8 cellular contexts compared by ENCODE assay signal in the genomic region with DNA sequence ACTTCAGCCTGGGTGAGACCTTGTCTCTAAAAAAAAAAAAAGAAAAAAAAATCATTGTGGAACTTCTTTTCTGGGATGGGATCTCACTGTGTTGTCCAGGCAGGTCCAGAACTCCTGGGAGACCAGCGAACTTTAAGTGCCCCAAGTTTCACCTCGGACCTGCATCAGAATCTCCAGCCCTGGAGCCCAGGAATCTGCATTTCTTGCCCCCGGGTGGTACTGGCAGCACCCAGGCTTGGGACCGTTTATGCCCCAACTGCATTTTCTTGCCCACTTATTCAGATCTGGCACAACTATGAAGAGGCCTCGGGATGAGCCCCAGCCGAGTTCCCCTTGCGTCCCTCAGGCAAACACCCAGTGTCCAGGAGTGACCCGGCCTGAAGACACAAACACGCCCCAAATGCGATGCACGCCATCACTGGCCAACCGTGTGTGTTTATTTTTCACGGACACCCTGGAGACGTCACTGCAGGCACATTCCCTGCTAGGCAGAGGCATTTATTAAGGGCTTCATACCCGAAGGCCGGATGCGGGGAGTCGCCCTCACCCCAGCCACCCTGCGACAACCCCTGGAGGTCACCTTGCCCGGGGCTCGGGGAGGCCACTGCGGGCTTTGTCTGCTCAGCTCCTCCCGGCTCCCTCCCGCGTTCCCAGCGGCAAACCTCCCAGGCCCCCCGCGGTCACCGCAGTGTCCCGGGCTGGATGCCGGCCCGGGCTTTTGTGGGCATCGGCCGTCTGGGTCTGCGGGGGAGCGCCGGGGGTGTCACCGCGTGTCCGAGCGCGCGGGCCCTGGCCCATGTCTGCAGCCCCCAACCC. TPM values are rescaled to one million over a fixed set of nuclear protein-coding genes. Genes with fewer than 3 reads are reported as not detected.
DNase-seq lines count a peak whose midpoint lies in the region; ATAC-seq, FAIRE-seq and TF ChIP-seq lines count a peak whose summit lies in the region.

No MANE protein-coding gene starts in this region.

- no peak for FAIRE-seq in HepG2 (lab: Jason Lieb, UNC)

- WGBS in HepG2 (ENCODE audit: low lambda C conversion rate) = 10% methylated on average over 26 of the region's 43 CpGs
- 6 to 15% methylated on average over 9 to 25 of the region's 43 CpGs for WGBS in thyroid gland, 2 donors

- no peak overlapping the region for H2AFZ ChIP-seq in HepG2 (ENCODE audit: low read length)

- DNase-seq in NCI-H2081 (lab: John Stamatoyannopoulos, UW) (peak; percentile 38 to 43), NCI-H2081 treated with DMSO at 0.1 percent for 48 hours (lab: John Stamatoyannopoulos, UW) (no peak), OCI-M1 (lab: John Stamatoyannopoulos, UW) (peak; percentile 66), coronary artery (ENCODE audit: low spot score) (no peak), HepG2 (ENCODE audit: low spot score) (peak; percentile 79), thyroid gland (peak; percentile 80 to 85), GOT3 (lab: John Stamatoyannopoulos, UW) (no peak), NCI-H2196 treated with DMSO at 0.1 percent for 48 hours (lab: John Stamatoyannopoulos, UW; ENCODE audit: unreplicated experiment) (no peak)

- H3K36me3 ChIP-seq in HepG2 (replicated peaks in 1 of 2; ENCODE audit: control insufficient read depth in 1 of 2, insufficient read depth in 2 of 2, low read length in 2 of 2) (peaks cover 0 to 2% of the 10 kb centered on the region in 2 experiments; a peak in 2 of 5 replicates), thyroid gland (no peaks in the 10 kb centered on the region)

- TF ChIP-seq POLR2A in HepG2 (IDR thresholded peaks at IDR 0.05; ENCODE audit: insufficient read depth in 1 of 2, low read depth in 2 of 2, low read length in 2 of 2) (peak; percentile 61 to 83), thyroid gland (IDR thresholded peaks at IDR 0.05) (peak in 1 of 2 donors; percentile 48)

- TF ChIP-seq EP300 in HepG2 (IDR thresholded peaks at IDR 0.05; ENCODE audit: low read depth in 2 of 2, low read length in 2 of 2) (no peak), HepG2 (CRISPR knock-in tag; IDR thresholded peaks at IDR 0.05; ENCODE audit: borderline replicate concordance) (no peak)

- peak overlapping the region; percentile 92 for H3K9ac ChIP-seq in HepG2 (ENCODE audit: insufficient read depth, low read depth, low read length)

- 0 out of 2 replicates have a peak, but pooled peaks cover 7% of the 10 kb centered on the region for H4K20me1 ChIP-seq in HepG2 (ENCODE audit: insufficient read depth, low read length)

- POLR2A ChIA-PET in HepG2 (lab: Yijun Ruan, JAX) = interaction anchor here (0.8 to 2.7 kb wide), 6 partner anchors 9 to 95 kb away, joined by 3 to 19 read pairs (median 4); a partner anchor contains a TSS

- H3K27ac ChIP-seq in coronary artery (peak overlapping the region in 1 of 2 donors; percentile 57), HepG2 (ENCODE audit: extremely low read length, insufficient read depth, low read length) (peak overlapping the region; percentile 94), thyroid gland (peak overlapping the region; percentile 70 to 92 (median 74))

- no peaks in the 10 kb centered on the region for H3K9me3 ChIP-seq in HepG2 (ENCODE audit: low read length)
- H3K9me3 ChIP-seq in thyroid gland = no peaks in the 10 kb centered on the region

- in situ Hi-C loops in HepG2 (cut with HindIII; ENCODE audit: extremely low pct_ligation_motif_present, low pct_unique_long_range_greater_than_20kb) = no loop called here

- intact Hi-C loops in HepG2 (cut with micrococcal nuclease; ENCODE audit: unreplicated experiment) (loop anchor here (10.0 kb wide), 1 partner anchor 123 kb away; a partner anchor contains a TSS), thyroid gland (cut with DNase I) (no loop called here)

- ATAC-seq in HepG2 = peak; percentile 52

- peak overlapping the region; percentile 74 for H3K4me3 ChIP-seq in coronary artery
- peak overlapping the region; percentile 69 to 78 (median 75) for H3K4me3 ChIP-seq in HepG2 (replicated peaks in 1 of 3; ENCODE audit: insufficient read depth in 1 of 3, low read depth in 2 of 3, low read length in 3 of 3)
- peak overlapping the region in 1 of 3 donors; percentile 46 for H3K4me3 ChIP-seq in thyroid gland (replicated peaks in 1 of 3)

- CTCF ChIA-PET in HepG2 (lab: Yijun Ruan, JAX; ENCODE audit: low intra/inter-chr PET ratio, low total read pairs) = no interaction called here

- peak; percentile 35; the same call in 1 of the 2 replicates for TF ChIP-seq RAD21 in HepG2 (CRISPR knock-in tag; IDR thresholded peaks at IDR 0.05)

- TF ChIP-seq CTCF in coronary artery (IDR thresholded peaks at IDR 0.05) = no peak
- TF ChIP-seq CTCF in HepG2 (CRISPR knock-in tag; IDR thresholded peaks at IDR 0.05) = peak; percentile 12; the same call in 1 of the 2 replicates
- no peak for TF ChIP-seq CTCF in thyroid gland (IDR thresholded peaks at IDR 0.05)

- no peaks in the 10 kb centered on the region; a peak in 1 of 5 replicates for H3K27me3 ChIP-seq in HepG2 (ENCODE audit: control insufficient read depth in 1 of 2, insufficient read depth in 2 of 2, low read length in 2 of 2)
- no peaks in the 10 kb centered on the region for H3K27me3 ChIP-seq in thyroid gland

- H3K4me2 ChIP-seq in HepG2 (ENCODE audit: low read depth, low read length) = peak overlapping the region; percentile 89

- TSS peak; percentile 69 for BruUV-seq in HepG2 (replicated peaks; lab: Mats Ljungman, UMichigan)

- H3K4me1 ChIP-seq in HepG2 (ENCODE audit: insufficient read depth, low read length) = peaks cover 74% of the 10 kb centered on the region
- H3K4me1 ChIP-seq in thyroid gland = peaks cover 29 to 49% of the 10 kb centered on the region in 2 donors

- peaks cover 32% of the 10 kb centered on the region for H3K79me2 ChIP-seq in HepG2 (ENCODE audit: insufficient read depth, low read length)

RNA-seq across cellular contexts. Expression of a gene that starts 0.7 kb away (rescaled TPM):
- total RNA-seq in HepG2 (2016; rRNA removed; fragmentation: Illumina TruSeq; extraction: Trizol) (7.6 and 13.3 TPM in 2 replicates), thyroid gland (10 to 100 TPM in 2 of 4 donors, 1 to 10 TPM in 2; 7.0 to 10.9 (median 9.5) TPM)
- 7.4 and 7.6 TPM in 2 replicates for total RNA-seq in HepG2 (2016; cell fraction: cytosol; rRNA removed; fragmentation: Illumina TruSeq; extraction: Trizol; ENCODE audit: low read depth)
- total RNA-seq in HepG2 (2016; cell fraction: insoluble cytoplasmic fraction; rRNA removed; fragmentation: Illumina TruSeq; extraction: Trizol) = 6.9 and 15.0 TPM in 2 replicates
- 13.7 and 13.8 TPM in 2 replicates for total RNA-seq in HepG2 (2016; cell fraction: membrane; rRNA removed; fragmentation: Illumina TruSeq; extraction: Trizol)
- total RNA-seq in HepG2 (2016; cell fraction: nucleus; rRNA removed; fragmentation: Illumina TruSeq; extraction: Trizol) = 16.9 and 26.9 TPM in 2 replicates
- polyA plus RNA-seq in HepG2 (2011; rRNA removed) = 37.5 and 55.7 TPM in 2 replicates
- 29.8 and 35.9 TPM in 2 replicates for polyA plus RNA-seq in HepG2 (2011; cell fraction: cytosol; rRNA removed)
- polyA plus RNA-seq in HepG2 (2011; cell fraction: nucleus; rRNA removed) = 186 and 193 TPM in 2 replicates
- polyA plus RNA-seq in HepG2 (2012) = 30.1 and 41.7 TPM in 2 replicates
- 5.5 and 5.7 TPM in 2 replicates for polyA plus RNA-seq in HepG2 (2016; cell fraction: cytosol; fragmentation: Illumina TruSeq; extraction: Trizol; ENCODE audit: low read depth)
- polyA plus RNA-seq in HepG2 (2016; cell fraction: insoluble cytoplasmic fraction; fragmentation: Illumina TruSeq; extraction: Trizol; ENCODE audit: low read depth) = 9.8 and 12.7 TPM in 2 replicates
- polyA plus RNA-seq in HepG2 (2016; cell fraction: membrane; fragmentation: Illumina TruSeq; extraction: Trizol; ENCODE audit: low read depth) = 11.2 and 11.5 TPM in 2 replicates
- 72.0 and 77.2 TPM in 2 replicates for polyA plus RNA-seq in HepG2 (2016; cell fraction: nucleus; fragmentation: Illumina TruSeq; extraction: Trizol; ENCODE audit: insufficient read depth, low read depth)
- 39.8 and 51.7 TPM in 2 replicates for polyA minus RNA-seq in HepG2 (2011; rRNA and poly(A)+ RNA removed; ENCODE audit: low replicate concordance)
- polyA minus RNA-seq in HepG2 (2011; cell fraction: cytosol; rRNA and poly(A)+ RNA removed) = 21.2 and 22.1 TPM in 2 replicates
- 47.1 and 54.0 TPM in 2 replicates for polyA minus RNA-seq in HepG2 (2011; cell fraction: nucleus; rRNA and poly(A)+ RNA removed)

RNA-seq across cellular contexts. Expression of a gene that starts 11.1 kb away (rescaled TPM):
- total RNA-seq in HepG2 (2016; rRNA removed; fragmentation: Illumina TruSeq; extraction: Trizol) = 45.7 and 106 TPM in 2 replicates
- 46.6 and 48.3 TPM in 2 replicates for total RNA-seq in HepG2 (2016; cell fraction: cytosol; rRNA removed; fragmentation: Illumina TruSeq; extraction: Trizol; ENCODE audit: low read depth)
- total RNA-seq in HepG2 (2016; cell fraction: insoluble cytoplasmic fraction; rRNA removed; fragmentation: Illumina TruSeq; extraction: Trizol) = 43.7 and 101 TPM in 2 replicates
- total RNA-seq in HepG2 (2016; cell fraction: membrane; rRNA removed; fragmentation: Illumina TruSeq; extraction: Trizol) = 27.1 and 30.3 TPM in 2 replicates
- total RNA-seq in HepG2 (2016; cell fraction: nucleus; rRNA removed; fragmentation: Illumina TruSeq; extraction: Trizol) = 179 and 193 TPM in 2 replicates
- polyA plus RNA-seq in HepG2 (2011; rRNA removed) = 77.9 and 88.0 TPM in 2 replicates
- 20.9 and 33.5 TPM in 2 replicates for polyA plus RNA-seq in HepG2 (2011; cell fraction: cytosol; rRNA removed)
- 552 and 945 TPM in 2 replicates for polyA plus RNA-seq in HepG2 (2011; cell fraction: nucleus; rRNA removed)
- 51.2 and 57.6 TPM in 2 replicates for polyA plus RNA-seq in HepG2 (2012)
- polyA plus RNA-seq in HepG2 (2016; cell fraction: cytosol; fragmentation: Illumina TruSeq; extraction: Trizol; ENCODE audit: low read depth) = 6.7 and 7.8 TPM in 2 replicates
- polyA plus RNA-seq in HepG2 (2016; cell fraction: insoluble cytoplasmic fraction; fragmentation: Illumina TruSeq; extraction: Trizol; ENCODE audit: low read depth) = 40.2 and 46.3 TPM in 2 replicates
- polyA plus RNA-seq in HepG2 (2016; cell fraction: membrane; fragmentation: Illumina TruSeq; extraction: Trizol; ENCODE audit: low read depth) = 13.5 and 16.8 TPM in 2 replicates
- 471 and 532 TPM in 2 replicates for polyA plus RNA-seq in HepG2 (2016; cell fraction: nucleus; fragmentation: Illumina TruSeq; extraction: Trizol; ENCODE audit: insufficient read depth, low read depth)
- polyA minus RNA-seq in HepG2 (2011; rRNA and poly(A)+ RNA removed; ENCODE audit: low replicate concordance) = 118 and 216 TPM in 2 replicates
- 14.8 and 19.6 TPM in 2 replicates for polyA minus RNA-seq in HepG2 (2011; cell fraction: cytosol; rRNA and poly(A)+ RNA removed)
- polyA minus RNA-seq in HepG2 (2011; cell fraction: nucleus; rRNA and poly(A)+ RNA removed) = 151 and 196 TPM in 2 replicates
- total RNA-seq in thyroid gland = 10 to 100 TPM in 1 of 4 donors, 1 to 10 TPM in 3; 2.3 to 10.3 (median 3.6) TPM

RNA-seq across cellular contexts. Expression of a gene that starts 45.8 kb away (rescaled TPM):
- total RNA-seq in HepG2 (2016; rRNA removed; fragmentation: Illumina TruSeq; extraction: Trizol) = 98.4 and 138 TPM in 2 replicates
- total RNA-seq in HepG2 (2016; cell fraction: cytosol; rRNA removed; fragmentation: Illumina TruSeq; extraction: Trizol; ENCODE audit: low read depth) = 70.6 and 87.2 TPM in 2 replicates
- 75.7 and 144 TPM in 2 replicates for total RNA-seq in HepG2 (2016; cell fraction: insoluble cytoplasmic fraction; rRNA removed; fragmentation: Illumina TruSeq; extraction: Trizol)
- 50.6 and 58.6 TPM in 2 replicates for total RNA-seq in HepG2 (2016; cell fraction: membrane; rRNA removed; fragmentation: Illumina TruSeq; extraction: Trizol)
- 110 and 124 TPM in 2 replicates for total RNA-seq in HepG2 (2016; cell fraction: nucleus; rRNA removed; fragmentation: Illumina TruSeq; extraction: Trizol)
- 206 and 274 TPM in 2 replicates for polyA plus RNA-seq in HepG2 (2011; rRNA removed)
- 65.2 and 80.6 TPM in 2 replicates for polyA plus RNA-seq in HepG2 (2011; cell fraction: cytosol; rRNA removed)
- polyA plus RNA-seq in HepG2 (2011; cell fraction: nucleus; rRNA removed) = 1,625 and 1,754 TPM in 2 replicates
- 188 and 209 TPM in 2 replicates for polyA plus RNA-seq in HepG2 (2012)
- polyA plus RNA-seq in HepG2 (2016; cell fraction: cytosol; fragmentation: Illumina TruSeq; extraction: Trizol; ENCODE audit: low read depth) = 17.8 and 22.1 TPM in 2 replicates
- polyA plus RNA-seq in HepG2 (2016; cell fraction: insoluble cytoplasmic fraction; fragmentation: Illumina TruSeq; extraction: Trizol; ENCODE audit: low read depth) = 69.5 and 77.6 TPM in 2 replicates
- 24.7 and 32.6 TPM in 2 replicates for polyA plus RNA-seq in HepG2 (2016; cell fraction: membrane; fragmentation: Illumina TruSeq; extraction: Trizol; ENCODE audit: low read depth)
- polyA plus RNA-seq in HepG2 (2016; cell fraction: nucleus; fragmentation: Illumina TruSeq; extraction: Trizol; ENCODE audit: insufficient read depth, low read depth) = 312 and 330 TPM in 2 replicates
- 107 and 121 TPM in 2 replicates for polyA minus RNA-seq in HepG2 (2011; rRNA and poly(A)+ RNA removed; ENCODE audit: low replicate concordance)
- 35.2 and 43.3 TPM in 2 replicates for polyA minus RNA-seq in HepG2 (2011; cell fraction: cytosol; rRNA and poly(A)+ RNA removed)
- polyA minus RNA-seq in HepG2 (2011; cell fraction: nucleus; rRNA and poly(A)+ RNA removed) = 166 and 179 TPM in 2 replicates
- total RNA-seq in thyroid gland = 100 to 1,000 TPM; 144 to 266 (median 201) TPM

Comparison
In these comparisons a context has a peak if more than half of its experiments do, and no peak if none do; other contexts are left out.
1. DNase-seq: peak in NCI-H2081 (2 of 2), OCI-M1 (single experiment), HepG2 (single experiment) and thyroid gland (2 of 2); none in NCI-H2081 treated with DMSO at 0.1 percent for 48 hours (single experiment), coronary artery (single experiment), GOT3 (single experiment) and NCI-H2196 treated with DMSO at 0.1 percent for 48 hours (single experiment).